Comparison of ENCODE assay signal across 24 cellular contexts in genomic region chr7:24795407-24795767, GRCh38.
"Had no signal": no experiment of that assay in that cellular context is flagged by ENCODE, and none has a peak within 500 bp of the region (broad histone marks: within the 10 kb centered on the region; RNA-seq: fewer than 3 reads in every experiment).

No MANE protein-coding gene starts in this region.

- H3K27ac Mint-ChIP-seq: dendritic cell treated with granulocyte-macrophage colony-stimulating factor and Interleukin-4, amounts not matched to agents 40 ng/mL and 50 ng/mL, for 4 days; nephron had no signal

- FAIRE-seq: colon, pancreas had no signal

- H3K9me3 Mint-ChIP-seq: dendritic cell treated with granulocyte-macrophage colony-stimulating factor and Interleukin-4, amounts not matched to agents 40 ng/mL and 50 ng/mL, for 4 days; nephron; stimulated activated memory B cell treated with anti-CD40 and anti-IgM and Interleukin-4, amounts not matched to agents 10 μg/mL and 1 μg/mL and 100 μg/mL, for 72 hours; stimulated activated naive CD8-positive, alpha-beta T cell treated with anti-CD3 and anti-CD28 coated beads, Interleukin-15, Interleukin-2, amounts not matched to agents 100 ng/mL and 50 ng/mL, for 24 hours had no signal

- H3K27ac ChIP-seq: pancreas, psoas muscle, spleen, testis, tibial nerve had no signal

- H3K27me3 Mint-ChIP-seq: dendritic cell treated with granulocyte-macrophage colony-stimulating factor and Interleukin-4, amounts not matched to agents 40 ng/mL and 50 ng/mL, for 4 days; naive B cell; stimulated activated memory B cell treated with anti-CD40 and anti-IgM and Interleukin-4, amounts not matched to agents 10 μg/mL and 1 μg/mL and 100 μg/mL, for 72 hours; stimulated activated naive CD8-positive, alpha-beta T cell treated with anti-CD3 and anti-CD28 coated beads, Interleukin-15, Interleukin-2, amounts not matched to agents 100 ng/mL and 50 ng/mL, for 24 hours had no signal

- DNase-seq: foreskin melanocyte; head of caudate nucleus; hippocampal formation; left colon; left ventricle myocardium superior; mesendoderm; naive B cell; occipital lobe; pancreas; psoas muscle; retina; spleen; stimulated activated CD4-positive, alpha-beta T cell treated with anti-CD3 and anti-CD28 coated beads, Interleukin-15, amount 100 ng/mL, for 24 hours; stimulated activated CD4-positive, alpha-beta T cell treated with anti-CD3 and anti-CD28 coated beads, Interleukin-1b, Interleukin-23, amount 100 ng/mL, for 48 hours; stimulated activated CD4-positive, alpha-beta T cell treated with anti-CD3 and anti-CD28 coated beads, Interleukin-4, amount 100 ng/mL, for 24 hours; testis had no signal

- ATAC-seq: left colon; left ventricle myocardium superior; pancreas; psoas muscle; sciatic nerve; stimulated activated memory B cell treated with anti-CD40 and anti-IgM and Interleukin-4, amounts not matched to agents 10 μg/mL and 1 μg/mL and 100 μg/mL, for 72 hours had no signal

- H3K36me3 ChIP-seq: pancreas, tibial nerve had no signal

- H3K27me3 ChIP-seq: pancreas, testis, tibial nerve had no signal

- H3K4me3 Mint-ChIP-seq: dendritic cell treated with granulocyte-macrophage colony-stimulating factor and Interleukin-4, amounts not matched to agents 40 ng/mL and 50 ng/mL, for 4 days; naive B cell; nephron; stimulated activated memory B cell treated with anti-CD40 and anti-IgM and Interleukin-4, amounts not matched to agents 10 μg/mL and 1 μg/mL and 100 μg/mL, for 72 hours; stimulated activated naive CD8-positive, alpha-beta T cell treated with anti-CD3 and anti-CD28 coated beads, Interleukin-15, Interleukin-2, amounts not matched to agents 100 ng/mL and 50 ng/mL, for 24 hours had no signal

- H3K4me1 Mint-ChIP-seq: nephron had no signal

- H3K4me1 ChIP-seq: pancreas, psoas muscle, testis, tibial nerve had no signal

- H3K9me3 ChIP-seq: pancreas, psoas muscle, spleen, testis, tibial nerve had no signal

- H3K4me3 ChIP-seq: lung, pancreas, psoas muscle, spleen, testis, tibial nerve had no signal
